Comparison of ENCODE assay signal across 33 cellular contexts in genomic region chr2:2506536-2506935, GRCh38.
DNase-seq lines count a peak whose midpoint lies in the region; ATAC-seq and TF ChIP-seq lines count a peak whose summit lies in the region.
"Had no signal": no experiment of that assay in that cellular context is flagged by ENCODE, and none has a peak within 500 bp of the region (broad histone marks: within the 10 kb centered on the region; RNA-seq: fewer than 3 reads in every experiment).

No MANE protein-coding gene starts in this region.

- H3K27me3 ChIP-seq in endodermal cell (ENCODE audit: control insufficient read depth, insufficient read depth, low read length, poor library complexity, severe bottlenecking) = no peaks in the 10 kb centered on the region
- H3K27me3 ChIP-seq: BE2C; BLaER1; BLaER1 treated with 17β-estradiol and CSF1 and Interleukin-3, amounts not matched to agents 10 nM and 100 nM had no signal

- H3K36me3 Mint-ChIP-seq in endodermal cell (ENCODE audit: low read depth) (peaks cover 5% of the 10 kb centered on the region), osteocyte (ENCODE audit: unreplicated experiment) (no peaks in the 10 kb centered on the region)
- H3K36me3 Mint-ChIP-seq: CD14-positive monocyte; CD4-positive, alpha-beta memory T cell; CD4-positive, CD25-positive, alpha-beta regulatory T cell; CD8-positive, alpha-beta memory T cell; CD8-positive, alpha-beta T cell had no signal

- TF ChIP-seq CTCF in endodermal cell (conservative IDR thresholded peaks at IDR 0.05) (no peak), osteocyte (IDR thresholded peaks at IDR 0.05) (no peak)

- H3K27ac ChIP-seq in endodermal cell (ENCODE audit: low read depth, low read length) = peak overlapping the region; percentile 70
- H3K27ac ChIP-seq: 22Rv1; A549; BLaER1; BLaER1 treated with 17β-estradiol and CSF1 and Interleukin-3, amounts not matched to agents 10 nM and 100 nM; C4-2B had no signal

- no peak for DNase-seq in endodermal cell
- DNase-seq in islet precursor cell = peak; percentile 9
- DNase-seq in osteocyte (ENCODE audit: extremely low spot score, unreplicated experiment) = peak; percentile 65
- no peak for DNase-seq in NCI-H146 treated with DMSO at 0.1 percent for 48 hours (lab: John Stamatoyannopoulos, UW; ENCODE audit: unreplicated experiment)
- no peak for DNase-seq in epidermal melanocyte (ENCODE audit: insufficient read length, low spot score)
- DNase-seq: 8988T; ACHN; AML-193; BE2C; C1 segment of cervical spinal cord; Caco-2; Calu3; CD4-positive, alpha-beta memory T cell; CD4-positive, alpha-beta T cell; CD4-positive, CD25-positive, alpha-beta regulatory T cell; CD8-positive, alpha-beta memory T cell; COR-L47; DMS 273 treated with DMSO at 0.1 percent for 48 hours; DMS153; DMS53; DMS79; DMS79 treated with DMSO at 0.1 percent for 48 hours; DND-41; EL had no signal

- 83 to 97% methylated on average over 1 to 6 of the region's 6 CpGs for WGBS in endodermal cell (ENCODE audit: insufficient coverage in 1 of 2, insufficient read length in 1 of 2), 2 experiments

- no peaks in the 10 kb centered on the region for H3K36me3 ChIP-seq in endodermal cell (ENCODE audit: control insufficient read depth, insufficient read depth, low read length)
- H3K36me3 ChIP-seq: BE2C; BLaER1; BLaER1 treated with 17β-estradiol and CSF1 and Interleukin-3, amounts not matched to agents 10 nM and 100 nM had no signal

- no peaks in the 10 kb centered on the region for H3K4me1 ChIP-seq in endodermal cell (ENCODE audit: control insufficient read depth, insufficient read depth, low read length)
- H3K4me1 ChIP-seq: A549, BE2C, Caco-2 had no signal

- no peak overlapping the region for H3K4me3 ChIP-seq in endodermal cell (ENCODE audit: low read length)
- H3K4me3 ChIP-seq: A549; BLaER1; BLaER1 treated with 17β-estradiol and CSF1 and Interleukin-3, amounts not matched to agents 10 nM and 100 nM had no signal

- no peak for ATAC-seq in GM21390 (IDR thresholded peaks at IDR 0.05; ENCODE audit: unreplicated experiment)
- ATAC-seq: A549; CD8-positive, alpha-beta T cell had no signal

- H3K27ac Mint-ChIP-seq in endodermal cell (no peak overlapping the region), osteocyte (ENCODE audit: unreplicated experiment) (no peak overlapping the region)
- H3K27ac Mint-ChIP-seq: B cell; CD14-positive monocyte; CD4-positive, alpha-beta memory T cell; CD4-positive, alpha-beta T cell; CD4-positive, CD25-positive, alpha-beta regulatory T cell; CD8-positive, alpha-beta memory T cell; CD8-positive, alpha-beta T cell had no signal

- H3K27me3 Mint-ChIP-seq in endodermal cell (ENCODE audit: insufficient read depth) (no peaks in the 10 kb centered on the region), osteocyte (ENCODE audit: unreplicated experiment) (no peaks in the 10 kb centered on the region)
- H3K27me3 Mint-ChIP-seq: B cell; CD4-positive, CD25-positive, alpha-beta regulatory T cell had no signal

- peaks cover 9% of the 10 kb centered on the region for H3K9me3 ChIP-seq in endodermal cell (ENCODE audit: control insufficient read depth, low read length)
- H3K9me3 ChIP-seq: A549, BE2C, Caco-2 had no signal

- no peak overlapping the region for H3K9ac ChIP-seq in endodermal cell (ENCODE audit: extremely low read depth, low read length, poor library complexity, severe bottlenecking)
- H3K9ac ChIP-seq: BLaER1; BLaER1 treated with 17β-estradiol and CSF1 and Interleukin-3, amounts not matched to agents 10 nM and 100 nM had no signal

- H3K4me1 Mint-ChIP-seq in endodermal cell (no peaks in the 10 kb centered on the region), osteocyte (ENCODE audit: unreplicated experiment) (no peaks in the 10 kb centered on the region)
- H3K4me1 Mint-ChIP-seq: B cell; CD14-positive monocyte; CD4-positive, alpha-beta memory T cell; CD4-positive, CD25-positive, alpha-beta regulatory T cell; CD8-positive, alpha-beta memory T cell had no signal

- peaks cover 18% of the 10 kb centered on the region for H3K9me3 Mint-ChIP-seq in endodermal cell
- peaks cover 26% of the 10 kb centered on the region for H3K9me3 Mint-ChIP-seq in osteocyte (ENCODE audit: unreplicated experiment)
- H3K9me3 Mint-ChIP-seq: CD4-positive, alpha-beta T cell; CD8-positive, alpha-beta T cell had no signal

- H3K4me3 Mint-ChIP-seq in endodermal cell = no peak overlapping the region
- H3K4me3 Mint-ChIP-seq in osteocyte (ENCODE audit: unreplicated experiment) = no peak overlapping the region
- H3K4me3 Mint-ChIP-seq: B cell; CD14-positive monocyte; CD4-positive, alpha-beta memory T cell; CD4-positive, alpha-beta T cell; CD4-positive, CD25-positive, alpha-beta regulatory T cell; CD8-positive, alpha-beta memory T cell; CD8-positive, alpha-beta T cell had no signal

Comparison
In these comparisons a context has a peak if more than half of its experiments do, and no peak if none do; other contexts are left out.
1. DNase-seq: peak in islet precursor cell (single experiment) and osteocyte (single experiment); none in endodermal cell (single experiment), NCI-H146 treated with DMSO at 0.1 percent for 48 hours (single experiment) and epidermal melanocyte (single experiment).